15 cellular contexts compared by ENCODE assay signal in genomic region chr10:122379041-122379440, GRCh38.
"Had no signal": no experiment of that assay in that cellular context is flagged by ENCODE, and none has a peak within 500 bp of the region (broad histone marks: within the 10 kb centered on the region; RNA-seq: fewer than 3 reads in every experiment).

No MANE protein-coding gene starts in this region.

- H3K4me3 Mint-ChIP-seq: activated CD4-positive, alpha-beta T cell treated with anti-CD3 and anti-CD28 coated beads for 36 hours; activated CD8-positive, alpha-beta T cell treated with anti-CD3 and anti-CD28 coated beads for 36 hours; WTC11 had no signal

- H3K36me3 ChIP-seq: ascending aorta, esophagus muscularis mucosa, tibial artery had no signal

- H3K27ac Mint-ChIP-seq: activated CD4-positive, alpha-beta T cell treated with anti-CD3 and anti-CD28 coated beads for 36 hours; activated CD8-positive, alpha-beta T cell treated with anti-CD3 and anti-CD28 coated beads for 36 hours; progenitor cell of endocrine pancreas had no signal

- H3K27me3 ChIP-seq: ascending aorta, esophagus muscularis mucosa, heart right ventricle, tibial artery had no signal

- H3K27me3 Mint-ChIP-seq: activated CD4-positive, alpha-beta T cell treated with anti-CD3 and anti-CD28 coated beads for 36 hours; activated CD8-positive, alpha-beta T cell treated with anti-CD3 and anti-CD28 coated beads for 36 hours; progenitor cell of endocrine pancreas had no signal

- ATAC-seq: activated CD4-positive, alpha-beta T cell treated with anti-CD3 and anti-CD28 coated beads for 36 hours; activated CD8-positive, alpha-beta T cell treated with anti-CD3 and anti-CD28 coated beads for 36 hours; heart right ventricle; right cardiac atrium; stimulated activated naive CD8-positive, alpha-beta T cell treated with anti-CD3 and anti-CD28 coated beads, Interleukin-15, Interleukin-2, amounts not matched to agents 100 U/mL and 50 U/mL, for 24 hours; WTC11 had no signal

- H3K4me3 ChIP-seq: ascending aorta, esophagus muscularis mucosa, heart right ventricle, skin epidermis, tibial artery had no signal

- H3K27ac ChIP-seq: ascending aorta, esophagus muscularis mucosa, skin epidermis, tibial artery had no signal

- H3K9me3 ChIP-seq: ascending aorta, esophagus muscularis mucosa, tibial artery had no signal

- DNase-seq: activated CD4-positive, alpha-beta T cell treated with anti-CD3 and anti-CD28 coated beads for 36 hours; activated CD8-positive, alpha-beta T cell treated with anti-CD3 and anti-CD28 coated beads for 36 hours; activated gamma-delta T cell; effector CD8-positive, alpha-beta T cell; heart right ventricle; right cardiac atrium; stimulated activated naive CD8-positive, alpha-beta T cell treated with anti-CD3 and anti-CD28 coated beads, Interleukin-15, Interleukin-2, amounts not matched to agents 100 U/mL and 50 U/mL, for 24 hours; substantia nigra; SW 1271; tibial artery had no signal
